ENCODE assay signal across 8 cellular contexts in genomic region chr18:3062798-3063563, GRCh38. TPM values are rescaled to one million over a fixed set of nuclear protein-coding genes. Genes with fewer than 3 reads are reported as not detected.
DNase-seq lines count a peak whose midpoint lies in the region; ATAC-seq and FAIRE-seq lines count a peak whose summit lies in the region.

No MANE protein-coding gene starts in this region.

- H3K36me3 Mint-ChIP-seq in memory B cell: no peaks in the 10 kb centered on the region

- H3K9me3 Mint-ChIP-seq in memory B cell: no peaks in the 10 kb centered on the region

- DNase-seq in ACHN (peak; percentile 45), GM18507 (ENCODE audit: extremely low spot score, insufficient read length, low read depth) (no peak), NCI-H146 (lab: John Stamatoyannopoulos, UW) (peak; percentile 66), dermis blood vessel endothelial cell (peak; percentile 62), memory B cell (ENCODE audit: low spot score in 2 of 2) (peak; percentile 30 to 42), T1000 (lab: John Stamatoyannopoulos, UW) (no peak)
- peak; percentile 82 for DNase-seq in activated CD4-positive, alpha-beta T cell treated with anti-CD3 and anti-CD28 coated beads for 48 hours
- peak; percentile 50 for DNase-seq in stimulated activated CD8-positive, alpha-beta memory T cell treated with anti-CD3 and anti-CD28 coated beads, Interleukin-4, amount 100 ng/mL, for 24 hours (ENCODE audit: low read depth)

- no peak overlapping the region for H3K4me3 Mint-ChIP-seq in memory B cell

- peaks cover 30% of the 10 kb centered on the region for H3K4me1 Mint-ChIP-seq in memory B cell

- H3K27me3 Mint-ChIP-seq in memory B cell: peaks cover 3% of the 10 kb centered on the region

- in situ Hi-C loops in ACHN (cut with HindIII; ENCODE audit: low pct_ligation_motif_present, low pct_unique_long_range_greater_than_20kb, low sequenced_read_pairs): no loop called here

- FAIRE-seq in GM18507 (lab: Jason Lieb, UNC): peak; percentile 60

- peak overlapping the region; percentile 30 for H3K27ac Mint-ChIP-seq in memory B cell

- ATAC-seq in memory B cell (ENCODE audit: low read depth): peak; percentile 66

RNA-seq across cellular contexts. Expression of gene LPIN2, which starts 50.0 kb away (rescaled TPM):
- total RNA-seq in dermis blood vessel endothelial cell: 36.9 and 43.3 TPM in 2 replicates

Comparison
In these comparisons a context has a peak if more than half of its experiments do, and no peak if none do; other contexts are left out.
1. DNase-seq: peak in ACHN (single experiment), NCI-H146 (single experiment), activated CD4-positive, alpha-beta T cell treated with anti-CD3 and anti-CD28 coated beads for 48 hours (single experiment), dermis blood vessel endothelial cell (single experiment), memory B cell (2 of 2) and stimulated activated CD8-positive, alpha-beta memory T cell treated with anti-CD3 and anti-CD28 coated beads, Interleukin-4, amount 100 ng/mL, for 24 hours (single experiment); none in GM18507 (single experiment) and T1000 (single experiment).